8 cellular contexts compared by ENCODE assay signal in genomic region chrX:85244411-85245210, GRCh38. TPM values are rescaled to one million over a fixed set of nuclear protein-coding genes. Genes with fewer than 3 reads are reported as not detected.
DNase-seq lines count a peak whose midpoint lies in the region; ATAC-seq and TF ChIP-seq lines count a peak whose summit lies in the region.

No MANE protein-coding gene starts in this region.

- ATAC-seq in GM18517 (IDR thresholded peaks at IDR 0.05; ENCODE audit: unreplicated experiment): peak; percentile 20
- ATAC-seq in HG03439 (IDR thresholded peaks at IDR 0.05; ENCODE audit: unreplicated experiment): peak; percentile 36
- ATAC-seq in effector memory CD8-positive, alpha-beta T cell (replicated peaks): peak; percentile 36
- ATAC-seq in upper lobe of right lung: peak; percentile 45

- H3K27ac ChIP-seq in mucosa of rectum (ENCODE audit: low read depth in 2 of 2, low read length in 2 of 2): no peak overlapping the region
- H3K27ac ChIP-seq in upper lobe of right lung: no peak overlapping the region

- no peak for TF ChIP-seq CTCF in upper lobe of right lung (IDR thresholded peaks at IDR 0.05)

- H3K9me3 ChIP-seq in mucosa of rectum (ENCODE audit: control insufficient read depth in 2 of 2, low read length in 2 of 2) (no peaks in the 10 kb centered on the region), upper lobe of right lung (no peaks in the 10 kb centered on the region)

- H3K27me3 ChIP-seq in mucosa of rectum (ENCODE audit: control insufficient read depth in 2 of 2, insufficient read depth in 2 of 2, low read length in 2 of 2) (peaks cover 3 to 7% of the 10 kb centered on the region in 2 donors), upper lobe of right lung (no peaks in the 10 kb centered on the region)

- H3K36me3 ChIP-seq in mucosa of rectum (ENCODE audit: control insufficient read depth in 2 of 2, insufficient read depth in 2 of 2, low read length in 2 of 2): no peaks in the 10 kb centered on the region
- H3K36me3 ChIP-seq in upper lobe of right lung: no peaks in the 10 kb centered on the region

- H3K4me3 ChIP-seq in mucosa of rectum (ENCODE audit: low read length in 2 of 2) (peak overlapping the region; percentile 74 to 75), upper lobe of right lung (peak overlapping the region; percentile 50)

- peak overlapping the region in 1 of 2 donors; percentile 68 for H3K27ac Mint-ChIP-seq in effector memory CD8-positive, alpha-beta T cell

- DNase-seq in Ammon's horn (ENCODE audit: low spot score): peak; percentile 12
- peak; percentile 47 for DNase-seq in SK-N-DZ (ENCODE audit: low spot score)
- no peak for DNase-seq in effector memory CD8-positive, alpha-beta T cell
- peak; percentile 46 for DNase-seq in upper lobe of right lung
- DNase-seq in NCI-H1930 (lab: John Stamatoyannopoulos, UW): no peak

- intact Hi-C loops in upper lobe of right lung (cut with DNase I): no loop called here

- H3K36me3 Mint-ChIP-seq in effector memory CD8-positive, alpha-beta T cell (ENCODE audit: insufficient read depth): no peaks in the 10 kb centered on the region

- H3K4me3 Mint-ChIP-seq in effector memory CD8-positive, alpha-beta T cell: peak overlapping the region; percentile 80 to 82

- H3K9ac ChIP-seq in mucosa of rectum (ENCODE audit: low read depth in 1 of 2, low read length in 2 of 2): peak overlapping the region; percentile 54 to 56

- peaks cover 7 to 8% of the 10 kb centered on the region in 2 donors for H3K27me3 Mint-ChIP-seq in effector memory CD8-positive, alpha-beta T cell

- H3K4me1 ChIP-seq in mucosa of rectum (ENCODE audit: control insufficient read depth in 2 of 2, insufficient read depth in 2 of 2, low read length in 2 of 2) (peaks cover 0 to 4% of the 10 kb centered on the region in 2 donors), upper lobe of right lung (no peaks in the 10 kb centered on the region)

- H3K4me1 Mint-ChIP-seq in effector memory CD8-positive, alpha-beta T cell (ENCODE audit: low read depth in 2 of 2): peaks cover 6 to 8% of the 10 kb centered on the region in 2 donors

- H3K9me3 Mint-ChIP-seq in effector memory CD8-positive, alpha-beta T cell: no peaks in the 10 kb centered on the region

RNA-seq across cellular contexts. Expression of gene ZNF711, which starts 0.8 kb away (rescaled TPM):
- 34.5 and 39.4 TPM in 2 replicates for polyA plus RNA-seq in SK-N-DZ (2014; cell fraction: cytosol; rRNA removed)
- polyA plus RNA-seq in SK-N-DZ (2014; cell fraction: nucleus; rRNA removed): 159 and 174 TPM in 2 replicates
- 1.8 TPM for total RNA-seq in upper lobe of right lung

RNA-seq across cellular contexts. Expression of gene SATL1, which starts 1.0 kb away (rescaled TPM):
- 0.52 and 0.53 TPM in 2 replicates for polyA plus RNA-seq in SK-N-DZ (2014; cell fraction: cytosol; rRNA removed)
- 0.79 and 1.1 TPM in 2 replicates for polyA plus RNA-seq in SK-N-DZ (2014; cell fraction: nucleus; rRNA removed)
- total RNA-seq in upper lobe of right lung: not detected

Comparison
In these comparisons a context has a peak if more than half of its experiments do, and no peak if none do; other contexts are left out.
1. DNase-seq: peak in Ammon's horn (single experiment), SK-N-DZ (single experiment) and upper lobe of right lung (single experiment); none in effector memory CD8-positive, alpha-beta T cell (0 of 3) and NCI-H1930 (0 of 2).
2. Peak in every context shown above with its lines, with median percentiles within 50 percentile points of each other: ATAC-seq.